20 cellular contexts compared by ENCODE assay signal in the genomic region with DNA sequence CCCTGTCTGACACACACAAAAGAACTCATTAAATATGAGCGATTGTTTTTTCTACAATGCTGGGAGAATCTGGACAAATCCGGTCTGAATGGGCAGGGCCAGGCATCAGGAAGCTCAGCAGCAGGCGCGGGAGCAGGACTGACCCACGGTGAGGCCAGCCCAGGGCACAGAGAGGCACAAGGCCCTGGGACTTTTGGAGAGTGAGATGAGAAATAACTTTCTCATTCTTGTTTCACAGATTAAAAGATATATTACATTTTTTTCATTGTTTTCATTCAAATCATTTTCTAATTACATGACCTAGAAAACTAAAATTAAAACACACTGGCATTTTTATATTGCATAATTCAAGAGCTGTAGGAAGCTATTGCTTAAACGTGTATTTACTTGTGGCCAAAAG.
A peak's percentile ranks its signal among the peaks of the same experiment; 100 is the strongest.
DNase-seq lines count a peak whose midpoint lies in the region; ATAC-seq, FAIRE-seq and TF ChIP-seq lines count a peak whose summit lies in the region.
"Had no signal": no experiment of that assay in that cellular context is flagged by ENCODE, and none has a peak within 500 bp of the region (broad histone marks: within the 10 kb centered on the region; RNA-seq: fewer than 3 reads in every experiment).

No MANE protein-coding gene starts in this region.

- ATAC-seq in Right ventricle myocardium superior (ENCODE audit: poor library complexity), result no peak
- ATAC-seq: A549; naive thymus-derived CD4-positive, alpha-beta T cell; T-cell had no signal

- intact Hi-C loops in left ventricle myocardium inferior (cut with micrococcal nuclease) (no loop called here), Right ventricle myocardium superior (cut with DNase I) (loop anchor here (10.0 kb wide), 1 partner anchor 98 kb away; no protein-coding TSS in a partner anchor), vagina (cut with DNase I) (loop anchor here (5.0 kb wide), 1 partner anchor 159 kb away; no protein-coding TSS in a partner anchor)

- no peak for TF ChIP-seq POLR2A in vagina (IDR thresholded peaks at IDR 0.05)

- peak; percentile 77 for FAIRE-seq in endometrium (lab: Jason Lieb, UNC)
- FAIRE-seq: A549 had no signal

- H3K27ac ChIP-seq in left ventricle myocardium inferior (replicated peaks), result peak overlapping the region; percentile 80
- H3K27ac ChIP-seq in vagina, result peak overlapping the region; percentile 78
- H3K27ac ChIP-seq: A549 had no signal

- H3K4me1 ChIP-seq in left ventricle myocardium inferior (peaks cover 15% of the 10 kb centered on the region), vagina (peaks cover 15% of the 10 kb centered on the region)
- H3K4me1 ChIP-seq: A549 had no signal

- TF ChIP-seq CTCF in left ventricle myocardium inferior (IDR thresholded peaks at IDR 0.05; ENCODE audit: borderline replicate concordance), result no peak
- TF ChIP-seq CTCF in vagina (IDR thresholded peaks at IDR 0.05), result no peak

- no peaks in the 10 kb centered on the region for H3K36me3 ChIP-seq in left ventricle myocardium inferior
- H3K36me3 ChIP-seq in vagina, result no peaks in the 10 kb centered on the region
- H3K36me3 ChIP-seq: spleen had no signal

- H3K9me3 ChIP-seq in left ventricle myocardium inferior (replicated peaks) (no peaks in the 10 kb centered on the region), vagina (no peaks in the 10 kb centered on the region)
- H3K9me3 ChIP-seq: A549, spleen had no signal

- H3K4me3 ChIP-seq in left ventricle myocardium inferior (no peak overlapping the region), vagina (no peak overlapping the region)
- H3K4me3 ChIP-seq: A549, spleen had no signal

- no peaks in the 10 kb centered on the region for H3K27me3 ChIP-seq in left ventricle myocardium inferior (ENCODE audit: low read depth)
- no peaks in the 10 kb centered on the region for H3K27me3 ChIP-seq in vagina
- H3K27me3 ChIP-seq: spleen had no signal

- no peak for DNase-seq in left ventricle myocardium inferior
- no peak for DNase-seq in Right ventricle myocardium superior
- peak; percentile 27 for DNase-seq in mucosa of gallbladder (ENCODE audit: low spot score)
- DNase-seq in vagina (ENCODE audit: extremely low spot score in 2 of 2), result peak in 1 of 2 donors; percentile 72
- DNase-seq in NCI-H526 (lab: John Stamatoyannopoulos, UW), result no peak
- no peak for DNase-seq in SHP77 treated with DMSO at 0.1 percent for 48 hours (lab: John Stamatoyannopoulos, UW)
- DNase-seq in NCI-H2107 treated with DMSO at 0.1 percent for 48 hours (lab: John Stamatoyannopoulos, UW; ENCODE audit: unreplicated experiment), result no peak
- DNase-seq: activated CD4-positive, alpha-beta T cell treated with anti-CD3 and anti-CD28 coated beads, Interleukin-2, amount 10 ng/mL, durations not matched to agents 7 days and 5 days; activated gamma-delta T cell treated with Interleukin-2 at 50 U/mL for 16 hours; CD4-positive, CD25-positive, alpha-beta regulatory T cell; central memory CD4-positive, alpha-beta T cell; naive thymus-derived CD4-positive, alpha-beta T cell; NCI-H187; NCI-H446; posterior cingulate gyrus; spleen; stimulated activated CD8-positive, alpha-beta memory T cell treated with anti-CD3 and anti-CD28 coated beads, Interleukin-4, amount 100 ng/mL, for 48 hours; T-cell had no signal
